ENCODE assay signal across 25 cellular contexts in genomic region chr4:172709376-172709775, GRCh38.
DNase-seq lines count a peak whose midpoint lies in the region; TF ChIP-seq lines count a peak whose summit lies in the region.
"Had no signal": no experiment of that assay in that cellular context is flagged by ENCODE, and none has a peak within 500 bp of the region (broad histone marks: within the 10 kb centered on the region; RNA-seq: fewer than 3 reads in every experiment).

No MANE protein-coding gene starts in this region.

- H3K4me3 Mint-ChIP-seq in endodermal cell = no peak overlapping the region
- H3K4me3 Mint-ChIP-seq: activated CD8-positive, alpha-beta memory T cell treated with anti-CD3 and anti-CD28 coated beads, Interleukin-2, amount 10 ng/mL, durations not matched to agents 7 days and 5 days; activated naive CD4-positive, alpha-beta T cell treated with anti-CD3 and anti-CD28 coated beads for 36 hours; CD4-positive, CD25-positive, alpha-beta regulatory T cell; mesothelial cell of epicardium; naive thymus-derived CD4-positive, alpha-beta T cell; stimulated activated naive CD8-positive, alpha-beta T cell treated with anti-CD3 and anti-CD28 coated beads, Interleukin-15, amount 100 ng/mL, for 72 hours; T-helper 2 cell treated with Interferon-gamma antibody and Interleukin-4, amounts not matched to agents 5 μg/mL and 100 μg/mL, for 36 hours had no signal

- peaks cover 4% of the 10 kb centered on the region for H3K27me3 Mint-ChIP-seq in endodermal cell (ENCODE audit: insufficient read depth)
- H3K27me3 Mint-ChIP-seq: activated CD8-positive, alpha-beta memory T cell treated with anti-CD3 and anti-CD28 coated beads, Interleukin-2, amount 10 ng/mL, durations not matched to agents 7 days and 5 days; CD4-positive, CD25-positive, alpha-beta regulatory T cell; naive thymus-derived CD4-positive, alpha-beta T cell; stimulated activated naive CD8-positive, alpha-beta T cell treated with anti-CD3 and anti-CD28 coated beads, Interleukin-15, amount 100 ng/mL, for 72 hours had no signal

- no peak overlapping the region for H3K9ac ChIP-seq in endodermal cell (ENCODE audit: extremely low read depth, low read length, poor library complexity, severe bottlenecking)

- H3K36me3 ChIP-seq in endodermal cell (ENCODE audit: control insufficient read depth, insufficient read depth, low read length) = no peaks in the 10 kb centered on the region
- H3K36me3 ChIP-seq: adrenal gland had no signal

- H3K36me3 Mint-ChIP-seq in endodermal cell (ENCODE audit: low read depth) = peaks cover 8% of the 10 kb centered on the region
- H3K36me3 Mint-ChIP-seq: activated CD8-positive, alpha-beta memory T cell treated with anti-CD3 and anti-CD28 coated beads, Interleukin-2, amount 10 ng/mL, durations not matched to agents 7 days and 5 days; CD4-positive, CD25-positive, alpha-beta regulatory T cell had no signal

- peaks cover 27% of the 10 kb centered on the region for H3K9me3 ChIP-seq in endodermal cell (ENCODE audit: control insufficient read depth, low read length)
- H3K9me3 ChIP-seq: body of pancreas had no signal

- H3K27me3 ChIP-seq in endodermal cell (ENCODE audit: control insufficient read depth, insufficient read depth, low read length, poor library complexity, severe bottlenecking) = no peaks in the 10 kb centered on the region
- H3K27me3 ChIP-seq: adrenal gland, body of pancreas had no signal

- H3K4me1 ChIP-seq in endodermal cell (ENCODE audit: control insufficient read depth, insufficient read depth, low read length) = peaks cover 4% of the 10 kb centered on the region
- H3K4me1 ChIP-seq: adrenal gland, body of pancreas had no signal

- peak overlapping the region; percentile 15 for H3K4me3 ChIP-seq in endodermal cell (ENCODE audit: low read length)
- H3K4me3 ChIP-seq: adrenal gland, body of pancreas, K562 had no signal

- H3K27ac Mint-ChIP-seq in endodermal cell = no peak overlapping the region
- H3K27ac Mint-ChIP-seq: activated CD8-positive, alpha-beta memory T cell treated with anti-CD3 and anti-CD28 coated beads, Interleukin-2, amount 10 ng/mL, durations not matched to agents 7 days and 5 days; activated naive CD4-positive, alpha-beta T cell treated with anti-CD3 and anti-CD28 coated beads for 36 hours; CD4-positive, CD25-positive, alpha-beta regulatory T cell; mesothelial cell of epicardium; naive thymus-derived CD4-positive, alpha-beta T cell; T-helper 2 cell treated with Interferon-gamma antibody and Interleukin-4, amounts not matched to agents 5 μg/mL and 100 μg/mL, for 36 hours had no signal

- WGBS in endodermal cell (ENCODE audit: insufficient coverage in 1 of 2, insufficient read length in 1 of 2), 2 experiments = 20% methylated on average over 1 of the region's 1 CpG; no CpG with 5 or more reads in 1 of the 2 experiments

- H3K9me3 Mint-ChIP-seq in endodermal cell = peaks cover 27% of the 10 kb centered on the region

- H3K4me1 Mint-ChIP-seq in endodermal cell = peaks cover 31% of the 10 kb centered on the region
- H3K4me1 Mint-ChIP-seq: activated CD8-positive, alpha-beta memory T cell treated with anti-CD3 and anti-CD28 coated beads, Interleukin-2, amount 10 ng/mL, durations not matched to agents 7 days and 5 days; CD4-positive, CD25-positive, alpha-beta regulatory T cell; naive thymus-derived CD4-positive, alpha-beta T cell; stimulated activated naive CD8-positive, alpha-beta T cell treated with anti-CD3 and anti-CD28 coated beads, Interleukin-15, amount 100 ng/mL, for 72 hours had no signal

- H3K27ac ChIP-seq in endodermal cell (ENCODE audit: low read depth, low read length) = peak overlapping the region; percentile 79
- H3K27ac ChIP-seq: adrenal gland, body of pancreas had no signal

- no peak for TF ChIP-seq CTCF in endodermal cell (conservative IDR thresholded peaks at IDR 0.05)

- DNase-seq in DMS53 (lab: John Stamatoyannopoulos, UW) (peak; percentile 80), NCI-H128 (lab: John Stamatoyannopoulos, UW; ENCODE audit: unreplicated experiment) (peak; percentile 23), NCI-H510A (lab: John Stamatoyannopoulos, UW) (peak; percentile 11), endodermal cell (peak; percentile 66), cerebellar nuclear complex (lab: John Stamatoyannopoulos, UW) (no peak), T1000 (lab: John Stamatoyannopoulos, UW) (no peak), UCSD-AML1 (lab: John Stamatoyannopoulos, UW; ENCODE audit: unreplicated experiment) (no peak)
- no peak for DNase-seq in stimulated activated CD4-positive, alpha-beta T cell treated with anti-CD3 and anti-CD28 coated beads, Interleukin-4, amount 100 ng/mL, for 4 hours
- DNase-seq: activated CD4-positive, alpha-beta T cell treated with anti-CD3 and anti-CD28 coated beads, Interleukin-2, amount 50 U/mL, for 1 hour; activated CD8-positive, alpha-beta memory T cell treated with anti-CD3 and anti-CD28 coated beads, Interleukin-2, amount 10 ng/mL, durations not matched to agents 7 days and 5 days; activated naive CD4-positive, alpha-beta T cell treated with anti-CD3 and anti-CD28 coated beads for 36 hours; adrenal gland; body of pancreas; CD4-positive, CD25-positive, alpha-beta regulatory T cell; HCEC 1CT; hypothalamus; naive thymus-derived CD4-positive, alpha-beta T cell; NCI-H1092 treated with DMSO at 0.1 percent for 48 hours; PC-3; small intestine; stimulated activated CD8-positive, alpha-beta memory T cell treated with anti-CD3 and anti-CD28 coated beads, Interleukin-4, amount 100 ng/mL, for 48 hours; stimulated activated naive CD8-positive, alpha-beta T cell treated with anti-CD3 and anti-CD28 coated beads, Interleukin-15, amount 100 ng/mL, for 72 hours had no signal

Comparison
In these comparisons a context has a peak if more than half of its experiments do, and no peak if none do; other contexts are left out.
1. DNase-seq: peak in DMS53 (single experiment), NCI-H128 (single experiment), NCI-H510A (single experiment) and endodermal cell (single experiment); none in cerebellar nuclear complex (0 of 2), T1000 (single experiment), UCSD-AML1 (single experiment) and stimulated activated CD4-positive, alpha-beta T cell treated with anti-CD3 and anti-CD28 coated beads, Interleukin-4, amount 100 ng/mL, for 4 hours (0 of 2).